8 cellular contexts compared by ENCODE assay signal in genomic region chr3:184016820-184017671, GRCh38. TPM values are rescaled to one million over a fixed set of nuclear protein-coding genes. Genes with fewer than 3 reads are reported as not detected.
DNase-seq lines count a peak whose midpoint lies in the region; ATAC-seq and TF ChIP-seq lines count a peak whose summit lies in the region.

No MANE protein-coding gene starts in this region.

- H3K27me3 Mint-ChIP-seq in activated CD4-positive, alpha-beta T cell treated with anti-CD3 and anti-CD28 coated beads, Interleukin-2, amount 10 ng/mL, durations not matched to agents 24 days and 14 days, result peaks cover 9% of the 10 kb centered on the region
- H3K27me3 Mint-ChIP-seq in memory B cell, result peaks cover 10% of the 10 kb centered on the region

- peaks cover 5% of the 10 kb centered on the region for H3K36me3 Mint-ChIP-seq in activated CD4-positive, alpha-beta T cell treated with anti-CD3 and anti-CD28 coated beads, Interleukin-2, amount 10 ng/mL, durations not matched to agents 24 days and 14 days (ENCODE audit: low read depth)
- H3K36me3 Mint-ChIP-seq in memory B cell, result peaks cover 1% of the 10 kb centered on the region

- H3K4me1 ChIP-seq in effector memory CD4-positive, alpha-beta T cell (ENCODE audit: control insufficient read depth, insufficient read depth, low read length, poor library complexity, severe bottlenecking), result peaks cover 6% of the 10 kb centered on the region

- intact Hi-C loops in activated CD4-positive, alpha-beta T cell treated with anti-CD3 and anti-CD28 coated beads, Interleukin-2, amount 10 ng/mL, durations not matched to agents 24 days and 14 days (cut with micrococcal nuclease), result loop anchor here (1.0 to 10.0 kb wide), 10 partner anchors 112 to 795 kb away; partner anchors contain the start of genes AP2M1, DVL3, EIF2B5 and KLHL24

- H3K27me3 ChIP-seq in effector memory CD4-positive, alpha-beta T cell (replicated peaks; ENCODE audit: control insufficient read depth, insufficient read depth, low read length, poor library complexity, severe bottlenecking), result no peaks in the 10 kb centered on the region

- no peaks in the 10 kb centered on the region for H3K9me3 ChIP-seq in effector memory CD4-positive, alpha-beta T cell (ENCODE audit: control insufficient read depth, low read length)

- H3K36me3 ChIP-seq in effector memory CD4-positive, alpha-beta T cell (ENCODE audit: control insufficient read depth, insufficient read depth, low read length), result peaks cover 3% of the 10 kb centered on the region

- no peak for DNase-seq in AG09319 (ENCODE audit: extremely low read depth, low read depth)
- peak; percentile 53 for DNase-seq in NCI-H2171 treated with DMSO at 0.1 percent for 48 hours (lab: John Stamatoyannopoulos, UW)
- DNase-seq in activated CD4-positive, alpha-beta T cell treated with anti-CD3 and anti-CD28 coated beads, Interleukin-2, amount 10 ng/mL, durations not matched to agents 24 days and 14 days, result peak; percentile 91
- DNase-seq in effector memory CD4-positive, alpha-beta T cell, result peak; percentile 19 to 30 (median 29)
- peak; percentile 54 to 66 for DNase-seq in memory B cell (ENCODE audit: low spot score in 2 of 2)
- peak; percentile 45 for DNase-seq in stimulated activated CD8-positive, alpha-beta memory T cell treated with anti-CD3 and anti-CD28 coated beads, Interleukin-15, amount 100 ng/mL, for 24 hours (ENCODE audit: low read depth)

- peak; percentile 36 for TF ChIP-seq CTCF in AG09319 (IDR thresholded peaks at IDR 0.05; ENCODE audit: low read depth, low read length)

- H3K4me1 Mint-ChIP-seq in activated CD4-positive, alpha-beta T cell treated with anti-CD3 and anti-CD28 coated beads, Interleukin-2, amount 10 ng/mL, durations not matched to agents 24 days and 14 days, result peaks cover 26% of the 10 kb centered on the region
- H3K4me1 Mint-ChIP-seq in memory B cell, result peaks cover 15% of the 10 kb centered on the region

- peak overlapping the region; percentile 99 for H3K4me3 ChIP-seq in effector memory CD4-positive, alpha-beta T cell (ENCODE audit: insufficient read depth, low read depth, low read length, poor library complexity, severe bottlenecking)

- H3K9me3 Mint-ChIP-seq in activated CD4-positive, alpha-beta T cell treated with anti-CD3 and anti-CD28 coated beads, Interleukin-2, amount 10 ng/mL, durations not matched to agents 24 days and 14 days, result no peaks in the 10 kb centered on the region
- H3K9me3 Mint-ChIP-seq in memory B cell, result no peaks in the 10 kb centered on the region

- H3K4me3 Mint-ChIP-seq in activated CD4-positive, alpha-beta T cell treated with anti-CD3 and anti-CD28 coated beads, Interleukin-2, amount 10 ng/mL, durations not matched to agents 24 days and 14 days, result peak overlapping the region; percentile 99
- H3K4me3 Mint-ChIP-seq in memory B cell, result peak overlapping the region; percentile 99

- peak overlapping the region; percentile 90 for H3K27ac Mint-ChIP-seq in activated CD4-positive, alpha-beta T cell treated with anti-CD3 and anti-CD28 coated beads, Interleukin-2, amount 10 ng/mL, durations not matched to agents 24 days and 14 days
- H3K27ac Mint-ChIP-seq in memory B cell, result peak overlapping the region; percentile 84

- H3K27ac ChIP-seq in effector memory CD4-positive, alpha-beta T cell (ENCODE audit: insufficient read depth, low read length, poor library complexity, severe bottlenecking), result peak overlapping the region; percentile 54

- ATAC-seq in GM18519 (IDR thresholded peaks at IDR 0.05; ENCODE audit: low FRiP score, unreplicated experiment) (peak; percentile 42), HG03039 (IDR thresholded peaks at IDR 0.05; ENCODE audit: unreplicated experiment) (peak; percentile 84), memory B cell (ENCODE audit: low read depth) (peak; percentile 72)

RNA-seq across cellular contexts. Expression of gene ABCC5, which starts 0.6 kb away (rescaled TPM):
- 19.7 and 22.1 TPM in 2 replicates for total RNA-seq in activated CD4-positive, alpha-beta T cell treated with anti-CD3 and anti-CD28 coated beads, Interleukin-2, amount 10 ng/mL, durations not matched to agents 24 days and 14 days

RNA-seq across cellular contexts. Expression of gene HTR3D, which starts 14.5 kb away (rescaled TPM):
- total RNA-seq in activated CD4-positive, alpha-beta T cell treated with anti-CD3 and anti-CD28 coated beads, Interleukin-2, amount 10 ng/mL, durations not matched to agents 24 days and 14 days, result not detected in 2 replicates

RNA-seq across cellular contexts. Expression of gene HTR3C, which starts 35.8 kb away (rescaled TPM):
- not detected in 2 replicates for total RNA-seq in activated CD4-positive, alpha-beta T cell treated with anti-CD3 and anti-CD28 coated beads, Interleukin-2, amount 10 ng/mL, durations not matched to agents 24 days and 14 days
